1 cellular context compared by ENCODE assay signal in the genomic region with DNA sequence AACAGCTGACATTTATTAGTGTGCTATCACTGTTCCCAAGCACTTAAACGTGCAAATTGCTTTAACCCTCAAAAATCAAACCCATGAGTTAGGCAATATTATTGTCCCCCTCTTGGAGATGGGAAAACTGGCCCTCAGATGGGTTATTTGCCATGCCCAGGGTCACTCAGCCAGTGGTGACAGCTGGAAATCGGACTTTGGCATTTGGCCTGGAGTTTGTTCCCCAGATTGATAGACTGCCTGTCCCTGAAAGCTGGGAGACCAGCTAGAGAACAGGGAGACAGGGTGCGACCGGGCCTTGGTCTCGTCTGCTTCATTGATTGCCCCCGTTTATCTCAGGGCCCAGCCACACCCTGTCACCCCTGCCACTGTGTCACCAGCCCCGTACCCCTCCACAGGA.
TF ChIP-seq lines count a peak whose summit lies in the region.

No MANE protein-coding gene starts in this region.

TF ChIP-seq in WTC11, 78 proteins besides CTCF, POLR2A, EP300 and RAD21 (continued from another document):
- no peak for TF ChIP-seq ZNF396 (CRISPR knock-in tag; IDR thresholded peaks at IDR 0.05; ENCODE audit: borderline replicate concordance)
